20 cellular contexts compared by ENCODE assay signal in genomic region chr12:24889403-24889802, GRCh38. TPM values are rescaled to one million over a fixed set of nuclear protein-coding genes. Genes with fewer than 3 reads are reported as not detected.
A peak's percentile ranks its signal among the peaks of the same experiment; 100 is the strongest.
DNase-seq lines count a peak whose midpoint lies in the region; ATAC-seq lines count a peak whose summit lies in the region.
"Had no signal": no experiment of that assay in that cellular context is flagged by ENCODE, and none has a peak within 500 bp of the region (broad histone marks: within the 10 kb centered on the region; RNA-seq: fewer than 3 reads in every experiment).

No MANE protein-coding gene starts in this region.

- H3K36me3 ChIP-seq in HUES48 (ENCODE audit: control insufficient read depth, insufficient read depth, low read length): peaks cover 43% of the 10 kb centered on the region

- H3K27me3 ChIP-seq in HUES48 (ENCODE audit: control insufficient read depth, insufficient read depth, low read length): no peaks in the 10 kb centered on the region
- H3K27me3 ChIP-seq: BLaER1 treated with 17β-estradiol and CSF1 and Interleukin-3, amounts not matched to agents 10 nM and 100 nM; MG63 had no signal

- intact Hi-C loops in Right ventricle myocardium superior (cut with DNase I): no loop called here

- H3K4me1 ChIP-seq in HUES48 (ENCODE audit: control insufficient read depth, insufficient read depth, low read length): no peaks in the 10 kb centered on the region
- H3K4me1 ChIP-seq: BLaER1 treated with 17β-estradiol and CSF1 and Interleukin-3, amounts not matched to agents 10 nM and 100 nM had no signal

- DNase-seq in dermis blood vessel endothelial cell: peak; percentile 23
- DNase-seq in foreskin melanocyte: peak; percentile 24
- no peak for DNase-seq in Right ventricle myocardium superior
- no peak for DNase-seq in GM19238 (ENCODE audit: insufficient read length, low spot score)
- DNase-seq in NCI-H2171 treated with DMSO at 0.1 percent for 48 hours (lab: John Stamatoyannopoulos, UW): no peak
- DNase-seq in UCSD-AML1 (lab: John Stamatoyannopoulos, UW; ENCODE audit: unreplicated experiment): no peak
- DNase-seq: CD8-positive, alpha-beta T cell; EL; Karpas-422; MG63; NCI-H1048; NCI-H1436; NCI-H1930; NCI-H2171; NCI-H510A; NCI-H774 had no signal

- ATAC-seq in Right ventricle myocardium superior (ENCODE audit: poor library complexity): no peak
- ATAC-seq: CD8-positive, alpha-beta T cell; Right ventricle myocardium inferior had no signal

- H3K4me3 ChIP-seq in HUES48 (ENCODE audit: low read depth, low read length): no peak overlapping the region
- H3K4me3 ChIP-seq: BLaER1 treated with 17β-estradiol and CSF1 and Interleukin-3, amounts not matched to agents 10 nM and 100 nM; MG63; SK-N-MC had no signal

- no peaks in the 10 kb centered on the region for H3K9me3 ChIP-seq in HUES48 (ENCODE audit: control insufficient read depth, insufficient read depth, low read length)
- H3K9me3 ChIP-seq: BLaER1 treated with 17β-estradiol and CSF1 and Interleukin-3, amounts not matched to agents 10 nM and 100 nM; MG63 had no signal

- H3K9ac ChIP-seq in HUES48 (ENCODE audit: low read depth, low read length): no peak overlapping the region
- H3K9ac ChIP-seq: BLaER1 treated with 17β-estradiol and CSF1 and Interleukin-3, amounts not matched to agents 10 nM and 100 nM had no signal

- peak overlapping the region; percentile 30 for H3K27ac ChIP-seq in HUES48 (ENCODE audit: low read depth, low read length)
- H3K27ac ChIP-seq: SK-N-MC had no signal

RNA-seq across cellular contexts. Expression of gene BCAT1, which starts 59.5 kb away (rescaled TPM):
- 103 and 166 TPM in 2 replicates for total RNA-seq in dermis blood vessel endothelial cell
- 5.1 TPM for total RNA-seq in Right ventricle myocardium superior

Comparison
In these comparisons a context has a peak if more than half of its experiments do, and no peak if none do; other contexts are left out.
1. DNase-seq: peak in dermis blood vessel endothelial cell (single experiment) and foreskin melanocyte (single experiment); none in Right ventricle myocardium superior (single experiment), GM19238 (single experiment), NCI-H2171 treated with DMSO at 0.1 percent for 48 hours (single experiment) and UCSD-AML1 (single experiment).
2. RNA of gene BCAT1, which starts 59.5 kb away (total RNA-seq): 103 to 166 TPM in dermis blood vessel endothelial cell; 5.1 TPM in Right ventricle myocardium superior (single experiment); every median in the first group is over 10 times any median in the second.